In genomic region chr17:42389902-42390301, GRCh38 we compare ENCODE assay signal across 10 cellular contexts. TPM values are rescaled to one million over a fixed set of nuclear protein-coding genes. Genes with fewer than 3 reads are reported as not detected.
DNase-seq lines count a peak whose midpoint lies in the region; ATAC-seq, FAIRE-seq and TF ChIP-seq lines count a peak whose summit lies in the region.
"Had no signal": no experiment of that assay in that cellular context is flagged by ENCODE, and none has a peak within 500 bp of the region (broad histone marks: within the 10 kb centered on the region; RNA-seq: fewer than 3 reads in every experiment).

No MANE protein-coding gene starts in this region.

- H4K5ac ChIP-seq in H1 (ENCODE audit: insufficient read length, low read depth, low read length) = no peak overlapping the region

- peak overlapping the region; percentile 2; the same call in 1 of the 2 replicates for H2BK15ac ChIP-seq in H1 (ENCODE audit: low read length)

- no peak for TF ChIP-seq CTCF in Calu3 (IDR thresholded peaks at IDR 0.05; ENCODE audit: unreplicated experiment)
- no peak for TF ChIP-seq CTCF in Panc1 (IDR thresholded peaks at IDR 0.05)
- TF ChIP-seq CTCF in H1 (IDR thresholded peaks at IDR 0.05; ENCODE audit: control extremely low read depth in 1 of 3, insufficient read depth in 1 of 3, low read depth in 1 of 3, low read length in 3 of 3) = no peak
- no peak for TF ChIP-seq CTCF in sigmoid colon (IDR thresholded peaks at IDR 0.05)

- POLR2A ChIA-PET in Panc1 (lab: Charles Lee) (interaction anchor here (1.6 kb wide), 1 partner anchor 8 kb away, joined by 3 read pairs; no protein-coding TSS in a partner anchor), H1 (lab: Charles Lee; ENCODE audit: partially characterized antibody) (interaction anchor here (0.6 to 2.9 kb wide), 4 partner anchors 9 to 33 kb away, joined by 3 to 33 read pairs (median 4); partner anchors contain the start of gene CAVIN1)

- H3K36me3 Mint-ChIP-seq in Calu3 (ENCODE audit: insufficient read depth, unreplicated experiment) = peaks cover 34% of the 10 kb centered on the region

- peak overlapping the region; percentile 83; the same call in 1 of the 2 replicates for H2BK12ac ChIP-seq in H1 (ENCODE audit: low read depth, low read length)

- H3K9me3 Mint-ChIP-seq in Calu3 (ENCODE audit: low read depth, unreplicated experiment) = no peaks in the 10 kb centered on the region

- TF ChIP-seq POLR2A in H1 (IDR thresholded peaks at IDR 0.05; ENCODE audit: control extremely low read depth in 1 of 2, low read depth in 2 of 2, low read length in 2 of 2) = no peak
- TF ChIP-seq POLR2A in sigmoid colon (IDR thresholded peaks at IDR 0.05) = no peak

- H3K27ac Mint-ChIP-seq in Calu3 (ENCODE audit: unreplicated experiment) = peak overlapping the region; percentile 95

- H3K4ac ChIP-seq in H1 (replicated peaks; ENCODE audit: insufficient read length, low read depth, low read length) = no peak overlapping the region

- no peak overlapping the region for H3K56ac ChIP-seq in H1 (replicated peaks; ENCODE audit: insufficient read length, low read depth, low read length)

- 93% methylated on average over 5 of the region's 5 CpGs; no CpG with 5 or more reads in 1 of the 2 experiments for WGBS in H1 (ENCODE audit: extremely low coverage in 1 of 2, insufficient coverage in 1 of 2, insufficient read length in 1 of 2, insufficient replicate concordance in 2 of 2, low coverage in 1 of 2, low lambda C conversion rate in 2 of 2, missing lambda C conversion rate in 1 of 2), 2 experiments
- WGBS in sigmoid colon, 2 donors = 96 to 97% methylated on average over 5 of the region's 5 CpGs

- no peak overlapping the region; a peak in 1 of 7 replicates for H3K9ac ChIP-seq in H1 (replicated peaks in 1 of 4; ENCODE audit: extremely low read depth in 1 of 4, low read depth in 3 of 4, low read length in 3 of 4)

- H2AK5ac ChIP-seq in H1 (ENCODE audit: low read depth, low read length) = peak overlapping the region; percentile 56; the same call in 1 of the 2 replicates

- H3K4me2 ChIP-seq in H1 (ENCODE audit: insufficient read depth in 1 of 2, low read depth in 2 of 2, low read length in 2 of 2) = no peak overlapping the region; a peak in 1 of 4 replicates

- H4K91ac ChIP-seq in H1 (replicated peaks; ENCODE audit: insufficient read length, low read length) = no peak overlapping the region

- no peak for ATAC-seq in Panc1

- H3K23ac ChIP-seq in H1 (ENCODE audit: insufficient read length) = no peak overlapping the region

- in situ Hi-C loops in Panc1 (cut with HindIII; ENCODE audit: low pct_unique_long_range_greater_than_20kb, low sequenced_read_pairs) = no loop called here

- H3K23me2 ChIP-seq in H1 (ENCODE audit: low read depth, low read length) = peaks cover 8% of the 10 kb centered on the region

- FAIRE-seq in H1 (lab: Jason Lieb, UNC) = no peak
- FAIRE-seq: GM18507 had no signal

- no peak overlapping the region for H3K18ac ChIP-seq in H1 (ENCODE audit: extremely low read depth, low read length)

- CTCF ChIA-PET in Calu3 (lab: Charles Lee) = interaction anchor here (0.6 to 2.8 kb wide), 3 partner anchors 9 to 871 kb away, joined by 6 to 19 read pairs (median 7); partner anchors contain the start of gene KRT15
- CTCF ChIA-PET in Panc1 (lab: Charles Lee) = no interaction called here
- CTCF ChIA-PET in H1 (lab: Charles Lee; ENCODE audit: partially characterized antibody) = interaction anchor here (0.6 to 3.4 kb wide), 7 partner anchors 11 to 168 kb away, joined by 3 to 18 read pairs (median 8); no protein-coding TSS in a partner anchor

- TF ChIP-seq EP300 in H1 (IDR thresholded peaks at IDR 0.05; ENCODE audit: borderline replicate concordance in 1 of 2, low read depth in 2 of 2, low read length in 2 of 2) (no peak), sigmoid colon (IDR thresholded peaks at IDR 0.05) (no peak)

- no peak for DNase-seq in Calu3
- no peak for DNase-seq in Panc1 (ENCODE audit: low read depth, low spot score)
- DNase-seq in H1 (ENCODE audit: low read depth in 1 of 2, low spot score in 2 of 2) = no peak
- peak; percentile 46 for DNase-seq in sigmoid colon
- DNase-seq in GOT3 (lab: John Stamatoyannopoulos, UW) = no peak
- DNase-seq in stimulated activated CD8-positive, alpha-beta memory T cell treated with anti-CD3 and anti-CD28 coated beads, Interleukin-4, amount 100 ng/mL, for 48 hours = no peak
- no peak for DNase-seq in inferior parietal cortex (ENCODE audit: extremely low spot score)
- DNase-seq: DMS79 treated with DMSO at 0.1 percent for 48 hours, NCI-H1417 had no signal

- no peaks in the 10 kb centered on the region; the same call in none of the 2 replicates for H3K36me3 ChIP-seq in Panc1 (ENCODE audit: control insufficient read depth, insufficient read depth, low read length)
- H3K36me3 ChIP-seq in H1 (ENCODE audit: control insufficient read depth in 2 of 4, insufficient read depth in 4 of 4, low read length in 3 of 4) = no peaks in the 10 kb centered on the region
- no peaks in the 10 kb centered on the region for H3K36me3 ChIP-seq in sigmoid colon

- H4K8ac ChIP-seq in H1 (ENCODE audit: extremely low read depth, insufficient read depth, low read length) = no peak overlapping the region

- H3K27ac ChIP-seq in Panc1 (ENCODE audit: low read length) (peak overlapping the region; percentile 95), H1 (ENCODE audit: low read depth, low read length) (no peak overlapping the region), sigmoid colon (peak overlapping the region in 3 of 4 donors; percentile 95 to 100 (median 100))

- H3K27me3 ChIP-seq in Panc1 (ENCODE audit: control insufficient read depth, insufficient read depth, low read length) = no peaks in the 10 kb centered on the region
- H3K27me3 ChIP-seq in H1 (replicated peaks in 1 of 4; ENCODE audit: control insufficient read depth in 3 of 4, extremely low read depth in 1 of 4, insufficient read depth in 3 of 4, low read length in 3 of 4) = no peaks in the 10 kb centered on the region
- H3K27me3 ChIP-seq in sigmoid colon = no peaks in the 10 kb centered on the region

- H3K79me1 ChIP-seq in H1 (ENCODE audit: low read depth, low read length) = 0 out of 2 replicates have a peak, but pooled peaks cover 3% of the 10 kb centered on the region

- H3K4me3 ChIP-seq in Panc1 (ENCODE audit: low read depth in 2 of 2, low read length in 2 of 2) = peak overlapping the region in 1 of 2 experiments; percentile 14; a peak in 1 of 4 replicates
- H3K4me3 ChIP-seq in H1 (ENCODE audit: extremely low read depth in 1 of 4, insufficient read depth in 2 of 4, low read depth in 3 of 4, low read length in 4 of 4) = no peak overlapping the region
- no peak overlapping the region for H3K4me3 ChIP-seq in sigmoid colon

- no peak overlapping the region for H2BK5ac ChIP-seq in H1 (ENCODE audit: low read depth, low read length)

- H2BK20ac ChIP-seq in H1 (ENCODE audit: low read length) = peak overlapping the region; percentile 52; the same call in 1 of the 2 replicates

- intact Hi-C loops in Calu3 (cut with micrococcal nuclease; ENCODE audit: unreplicated experiment) (loop anchor here (5.0 kb wide), 1 partner anchor 68 kb away; no protein-coding TSS in a partner anchor), Panc1 (cut with micrococcal nuclease; ENCODE audit: unreplicated experiment) (loop anchor here (10.0 kb wide), 1 partner anchor 65 kb away; no protein-coding TSS in a partner anchor), sigmoid colon (cut with DNase I) (no loop called here)

- TF ChIP-seq RAD21 in H1 (IDR thresholded peaks at IDR 0.05 in 1 of 2, conservative IDR thresholded peaks at IDR 0.05 in 1 of 2; ENCODE audit: low read depth in 2 of 2, low read length in 2 of 2) = no peak

- H3K4me1 ChIP-seq in Panc1 (ENCODE audit: control insufficient read depth, insufficient read depth, low read length) = peaks cover 17% of the 10 kb centered on the region
- peaks cover 3 to 14% (median 6%) of the 10 kb centered on the region in 4 experiments for H3K4me1 ChIP-seq in H1 (replicated peaks in 1 of 4; ENCODE audit: control insufficient read depth in 3 of 4, insufficient read depth in 4 of 4, low read length in 3 of 4)
- H3K4me1 ChIP-seq in sigmoid colon = peaks cover 0 to 37% (median 28%) of the 10 kb centered on the region in 4 donors

- no peak overlapping the region for H2BK120ac ChIP-seq in H1 (replicated peaks; ENCODE audit: low read depth, low read length)

- no peak overlapping the region for H3K14ac ChIP-seq in H1 (ENCODE audit: insufficient read length)

- peaks cover 17 to 27% of the 10 kb centered on the region in 2 experiments for H3K79me2 ChIP-seq in H1 (ENCODE audit: control insufficient read depth in 1 of 2, insufficient read depth in 2 of 2, low read length in 2 of 2)

- H2AFZ ChIP-seq in H1 (ENCODE audit: low read length) = no peak overlapping the region

- H3K9me3 ChIP-seq in Panc1 (ENCODE audit: control insufficient read depth, insufficient read depth, low read depth, low read length) (no peaks in the 10 kb centered on the region), H1 (ENCODE audit: insufficient read depth in 2 of 2, low read depth in 1 of 2, low read length in 1 of 2) (no peaks in the 10 kb centered on the region), sigmoid colon (no peaks in the 10 kb centered on the region)

- peaks cover 46% of the 10 kb centered on the region for H3K4me1 Mint-ChIP-seq in Calu3 (ENCODE audit: low read depth, unreplicated experiment)

- peaks cover under 1 to 7% of the 10 kb centered on the region in 2 experiments for H4K20me1 ChIP-seq in H1 (replicated peaks in 1 of 2; ENCODE audit: control insufficient read depth in 1 of 2, insufficient read depth in 2 of 2, low read length in 2 of 2)

- H3K27me3 Mint-ChIP-seq in Calu3 (ENCODE audit: unreplicated experiment) = no peaks in the 10 kb centered on the region

- peak overlapping the region; percentile 98 for H3K4me3 Mint-ChIP-seq in Calu3 (ENCODE audit: low read depth, unreplicated experiment)

- BruUV-seq in Calu3 (replicated peaks; lab: Mats Ljungman, UMichigan) (no TSS peak), Panc1 (replicated peaks; lab: Mats Ljungman, UMichigan) (no TSS peak)

RNA-seq across cellular contexts. Expression of gene STAT3, which starts 1.7 kb away (rescaled TPM):
- total RNA-seq in Calu3 (2022) (183 and 196 TPM in 2 replicates), Panc1 (2021; ENCODE audit: unreplicated experiment) (287 TPM), sigmoid colon (100 to 1,000 TPM in 3 of 4 donors, 10 to 100 TPM in 1; 87.4 to 230 (median 129) TPM)
- 210 TPM for polyA plus RNA-seq in Panc1 (2012; ENCODE audit: insufficient read length)
- 94.1 and 94.3 TPM in 2 replicates for total RNA-seq in H1 (2021; fragmentation: NEBNext Ultra II Directional; extraction: Animal tissue kit (Norgen Biotek cat#: 25700))
- polyA plus RNA-seq in H1 (2011; rRNA removed) (38.4 and 41.2 TPM in 2 replicates), sigmoid colon (100 to 1,000 TPM in 1 of 3 donors, 10 to 100 TPM in 2; 43.8 to 135 (median 55.7) TPM)
- 48.0 TPM for polyA plus RNA-seq in H1 (2011; cell fraction: cytosol; rRNA removed)
- polyA plus RNA-seq in H1 (2011; cell fraction: nucleus; rRNA removed) = 73.3 TPM
- 62.3 to 80.8 TPM (median 72.6 TPM) in 4 replicates for polyA plus RNA-seq in H1 (2012, experiment 1 of 2)
- polyA plus RNA-seq in H1 (2012, experiment 2 of 2) = 32.2 TPM
- 41.7 TPM for polyA plus RNA-seq in H1 (2013, experiment 1 of 2)
- polyA plus RNA-seq in H1 (2013, experiment 2 of 2) = 37.9 TPM
- 86.0 and 92.4 TPM in 2 replicates for polyA minus RNA-seq in H1 (2011; rRNA and poly(A)+ RNA removed)
- 59.6 TPM for polyA minus RNA-seq in H1 (2011; cell fraction: cytosol; rRNA and poly(A)+ RNA removed)
- polyA minus RNA-seq in H1 (2011; cell fraction: nucleus; rRNA and poly(A)+ RNA removed) = 60.0 TPM

RNA-seq across cellular contexts. Expression of gene CAVIN1, which starts 33.2 kb away (rescaled TPM):
- total RNA-seq in Calu3 (2022) (4.0 and 6.7 TPM in 2 replicates), Panc1 (2021; ENCODE audit: unreplicated experiment) (315 TPM), sigmoid colon (100 to 1,000 TPM; 231 to 519 (median 409) TPM)
- 283 TPM for polyA plus RNA-seq in Panc1 (2012; ENCODE audit: insufficient read length)
- 41.6 and 43.5 TPM in 2 replicates for total RNA-seq in H1 (2021; fragmentation: NEBNext Ultra II Directional; extraction: Animal tissue kit (Norgen Biotek cat#: 25700))
- polyA plus RNA-seq in H1 (2011; rRNA removed) (16.2 and 22.6 TPM in 2 replicates), sigmoid colon (10 to 100 TPM; 11.8 to 88.9 (median 50.1) TPM)
- 25.9 TPM for polyA plus RNA-seq in H1 (2011; cell fraction: cytosol; rRNA removed)
- 16.1 TPM for polyA plus RNA-seq in H1 (2011; cell fraction: nucleus; rRNA removed)
- 28.3 to 38.2 TPM (median 33.3 TPM) in 4 replicates for polyA plus RNA-seq in H1 (2012, experiment 1 of 2)
- 30.3 TPM for polyA plus RNA-seq in H1 (2012, experiment 2 of 2)
- 17.7 TPM for polyA plus RNA-seq in H1 (2013, experiment 1 of 2)
- polyA plus RNA-seq in H1 (2013, experiment 2 of 2) = 18.4 TPM
- 8.8 and 10.6 TPM in 2 replicates for polyA minus RNA-seq in H1 (2011; rRNA and poly(A)+ RNA removed)
- polyA minus RNA-seq in H1 (2011; cell fraction: cytosol; rRNA and poly(A)+ RNA removed) = 22.9 TPM
- polyA minus RNA-seq in H1 (2011; cell fraction: nucleus; rRNA and poly(A)+ RNA removed) = 6.8 TPM
